ENCODE assay signal across 11 cellular contexts in the genomic region with DNA sequence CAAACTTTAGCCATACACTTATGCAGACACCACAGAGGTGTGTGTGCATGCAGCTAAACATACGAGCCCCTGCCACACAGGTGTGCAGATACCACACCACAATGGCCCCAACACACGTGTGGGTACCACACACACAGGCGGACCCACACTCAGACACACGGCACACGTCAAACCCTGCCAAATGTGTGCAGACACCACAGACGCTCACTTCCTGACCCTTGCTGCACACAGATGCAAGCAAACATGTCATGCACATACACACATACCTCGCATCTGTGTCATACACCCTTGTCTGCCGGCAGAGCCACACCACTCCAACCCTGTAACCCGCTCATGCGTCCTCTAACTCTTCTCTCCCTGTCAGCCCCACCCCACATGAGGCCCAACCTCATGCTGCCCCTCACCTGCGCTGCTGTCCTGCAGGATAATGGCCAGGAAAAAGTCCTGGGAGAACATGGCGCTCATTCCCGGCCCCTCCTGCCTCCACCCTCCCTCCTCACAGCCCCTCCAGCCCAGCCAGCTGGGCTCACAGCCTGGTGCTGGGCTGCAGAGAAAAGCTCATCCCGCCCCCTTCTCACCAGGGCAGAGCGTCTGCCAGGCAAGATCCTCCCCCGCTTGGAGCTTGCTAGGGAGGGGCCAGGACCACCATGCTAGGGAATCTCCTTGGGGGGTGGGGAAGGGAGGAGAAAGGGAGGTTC. TPM values are rescaled to one million over a fixed set of nuclear protein-coding genes. Genes with fewer than 3 reads are reported as not detected.
A peak's percentile ranks its signal among the peaks of the same experiment; 100 is the strongest.
DNase-seq lines count a peak whose midpoint lies in the region; ATAC-seq and TF ChIP-seq lines count a peak whose summit lies in the region.
"Had no signal": no experiment of that assay in that cellular context is flagged by ENCODE, and none has a peak within 500 bp of the region (broad histone marks: within the 10 kb centered on the region; RNA-seq: fewer than 3 reads in every experiment).

No MANE protein-coding gene starts in this region.

- peak overlapping the region; percentile 49 for H3K27ac Mint-ChIP-seq in Caco-2 (ENCODE audit: unreplicated experiment)
- peak overlapping the region; percentile 89 to 99 (median 98) for H3K27ac Mint-ChIP-seq in naive thymus-derived CD8-positive, alpha-beta T cell

- POLR2A ChIA-PET in Caco-2 (lab: Charles Lee): no interaction called here
- POLR2A ChIA-PET in IMR-90 (lab: Charles Lee; ENCODE audit: unreplicated experiment): no interaction called here
- POLR2A ChIA-PET in naive thymus-derived CD8-positive, alpha-beta T cell (lab: Charles Lee): interaction anchor here (1.3 to 10.3 kb wide), 8 partner anchors 12 to 208 kb away, joined by 3 to 421 read pairs (median 18); a partner anchor contains a TSS

- H3K4me1 Mint-ChIP-seq in Caco-2 (ENCODE audit: low read depth, unreplicated experiment): peaks cover 44% of the 10 kb centered on the region
- H3K4me1 Mint-ChIP-seq in naive thymus-derived CD8-positive, alpha-beta T cell: peaks cover 60 to 94% (median 88%) of the 10 kb centered on the region in 4 donors

- no peak overlapping the region for H3K18ac ChIP-seq in IMR-90 (ENCODE audit: low read depth, low read length)

- no peak overlapping the region for H3K4me2 ChIP-seq in IMR-90 (ENCODE audit: low read depth, low read length)

- H2BK20ac ChIP-seq in IMR-90 (ENCODE audit: low read depth, low read length): no peak overlapping the region

- no peak overlapping the region for H3K14ac ChIP-seq in IMR-90 (replicated peaks; ENCODE audit: low read depth, low read length)

- no peak overlapping the region for H3K23ac ChIP-seq in IMR-90 (ENCODE audit: low read depth, low read length)

- ATAC-seq in IMR-90 (ENCODE audit: low read depth): peak; percentile 68
- ATAC-seq in naive thymus-derived CD8-positive, alpha-beta T cell: peak; percentile 41 to 61
- no peak for ATAC-seq in HG03469 (IDR thresholded peaks at IDR 0.05; ENCODE audit: unreplicated experiment)
- ATAC-seq: GM12878 had no signal

- no peak overlapping the region for H3K9ac ChIP-seq in IMR-90 (ENCODE audit: low read depth, low read length)

- H4K5ac ChIP-seq in IMR-90 (ENCODE audit: low read depth, low read length): no peak overlapping the region

- H2BK5ac ChIP-seq in IMR-90 (ENCODE audit: low read depth, low read length, poor library complexity, severe bottlenecking): peak overlapping the region; percentile 15

- in situ Hi-C loops in IMR-90 (cut with MboI; ENCODE audit: low sequenced_read_pairs): no loop called here

- H3K36me3 ChIP-seq in Caco-2 (ENCODE audit: control insufficient read depth, insufficient read depth, low read length) (peaks cover 1% of the 10 kb centered on the region; the same call in 1 of the 2 replicates), IMR-90 (ENCODE audit: control insufficient read depth, insufficient read depth, low read length) (peaks cover 24% of the 10 kb centered on the region), adrenal gland (replicated peaks in 1 of 2) (peaks cover 0 to 30% of the 10 kb centered on the region in 2 donors)

- no peak overlapping the region; the same call in 1 of the 2 replicates for H3K27ac ChIP-seq in IMR-90 (ENCODE audit: insufficient read depth, low read length)
- peak overlapping the region; percentile 46 for H3K27ac ChIP-seq in caudate nucleus (ENCODE audit: low read depth, low read length)
- peak overlapping the region in 1 of 5 donors; percentile 14 for H3K27ac ChIP-seq in adrenal gland

- BruUV-seq in Caco-2 (replicated peaks; lab: Mats Ljungman, UMichigan): no TSS peak
- BruUV-seq in IMR-90 (replicated peaks; lab: Mats Ljungman, UMichigan): no TSS peak

- H2AK9ac ChIP-seq in IMR-90 (replicated peaks; ENCODE audit: low read depth, low read length, poor library complexity): peak overlapping the region; percentile 50

- no peaks in the 10 kb centered on the region for H3K27me3 Mint-ChIP-seq in Caco-2 (ENCODE audit: insufficient read depth, unreplicated experiment)
- peaks cover 0 to 2% (median 0%) of the 10 kb centered on the region in 5 donors for H3K27me3 Mint-ChIP-seq in naive thymus-derived CD8-positive, alpha-beta T cell

- H2BK15ac ChIP-seq in IMR-90 (ENCODE audit: low read depth, low read length): no peak overlapping the region

- H3K4me3 Mint-ChIP-seq in Caco-2 (ENCODE audit: unreplicated experiment): no peak overlapping the region
- peak overlapping the region; percentile 70 to 97 (median 86) for H3K4me3 Mint-ChIP-seq in naive thymus-derived CD8-positive, alpha-beta T cell

- peaks cover 4 to 17% of the 10 kb centered on the region in 2 experiments for H3K79me1 ChIP-seq in IMR-90 (ENCODE audit: low read depth in 1 of 2, low read length in 2 of 2)

- H2BK120ac ChIP-seq in IMR-90 (ENCODE audit: low read depth, low read length): no peak overlapping the region

- TF ChIP-seq CTCF in Caco-2 (IDR thresholded peaks at IDR 0.05; ENCODE audit: insufficient read depth in 1 of 2, low read depth in 1 of 2, low read length in 1 of 2, severe bottlenecking in 1 of 2, unreplicated experiment in 1 of 2) (no peak), IMR-90 (conservative IDR thresholded peaks at IDR 0.05; ENCODE audit: low read depth, low read length) (no peak), adrenal gland (IDR thresholded peaks at IDR 0.05) (no peak)

- no peak for DNase-seq in Caco-2
- peak; percentile 70 for DNase-seq in IMR-90
- peak in 39 of 61 donors; percentile 16 to 75 (median 39) for DNase-seq in caudate nucleus (lab: John Stamatoyannopoulos, UW)
- DNase-seq in naive thymus-derived CD8-positive, alpha-beta T cell: peak in 7 of 10 donors; percentile 39 to 72 (median 51)
- no peak for DNase-seq in adrenal gland
- DNase-seq in NCI-H345 (lab: John Stamatoyannopoulos, UW): no peak
- DNase-seq in posterior vena cava (ENCODE audit: low spot score): no peak
- DNase-seq: heart right ventricle, KG1 had no signal

- no peak overlapping the region for H3K4me3 ChIP-seq in Caco-2 (ENCODE audit: low read depth, low read length)
- no peak overlapping the region for H3K4me3 ChIP-seq in IMR-90 (ENCODE audit: insufficient read depth, low read depth, low read length)
- no peak overlapping the region for H3K4me3 ChIP-seq in adrenal gland
- H3K4me3 ChIP-seq: GM12878, heart right ventricle had no signal

- H3K9me1 ChIP-seq in IMR-90 (ENCODE audit: insufficient read depth, low read length): peaks cover 29% of the 10 kb centered on the region

- H3K56ac ChIP-seq in IMR-90 (ENCODE audit: extremely low read depth, insufficient read depth, low read length): no peak overlapping the region

- CTCF ChIA-PET in Caco-2 (lab: Charles Lee) (interaction anchor here (1.7 kb wide), 1 partner anchor 42 kb away, joined by 5 read pairs; no protein-coding TSS in a partner anchor), IMR-90 (lab: Yijun Ruan, JAX) (no interaction called here)

- H3K27me3 ChIP-seq in Caco-2 (replicated peaks; ENCODE audit: control insufficient read depth, insufficient read depth, low read length) (no peaks in the 10 kb centered on the region), IMR-90 (ENCODE audit: control insufficient read depth, insufficient read depth, low read length) (no peaks in the 10 kb centered on the region), adrenal gland (no peaks in the 10 kb centered on the region)
- H3K27me3 ChIP-seq: heart right ventricle had no signal

- dilution Hi-C loops in IMR-90 (cut with HindIII; ENCODE audit: low sequenced_read_pairs, unreplicated experiment): no loop called here

- no peak overlapping the region for H3K4ac ChIP-seq in IMR-90 (ENCODE audit: low read depth, low read length)

- 0 out of 2 replicates have a peak overlapping the region, but pooled peaks have one; percentile 15 for H2AK5ac ChIP-seq in IMR-90 (ENCODE audit: low read depth, low read length)

- H3K4me1 ChIP-seq in Caco-2 (peaks cover 43% of the 10 kb centered on the region), IMR-90 (ENCODE audit: control insufficient read depth, insufficient read depth, low read length) (peaks cover 8% of the 10 kb centered on the region), adrenal gland (replicated peaks in 1 of 2) (no peaks in the 10 kb centered on the region)

- 55% methylated on average over 6 of the region's 16 CpGs; no CpG with 5 or more reads in 1 of the 2 experiments for WGBS in IMR-90 (ENCODE audit: extremely low coverage in 2 of 2, insufficient read length in 1 of 2), 2 experiments
- WGBS in adrenal gland, 4 donors: 82 to 92% (median 84%) methylated on average over 11 to 16 of the region's 16 CpGs

- H4K20me1 ChIP-seq in IMR-90 (ENCODE audit: insufficient read depth, low read length): peaks cover 8% of the 10 kb centered on the region

- no peak for TF ChIP-seq POLR2A in IMR-90 (IDR thresholded peaks at IDR 0.05; ENCODE audit: low read depth, low read length)
- TF ChIP-seq POLR2A in adrenal gland (IDR thresholded peaks at IDR 0.05): no peak

- H3K9me3 ChIP-seq in Caco-2 (no peaks in the 10 kb centered on the region), IMR-90 (ENCODE audit: control insufficient read depth, insufficient read depth, low read length) (no peaks in the 10 kb centered on the region), adrenal gland (replicated peaks in 1 of 3) (no peaks in the 10 kb centered on the region)
- H3K9me3 ChIP-seq: heart right ventricle had no signal

- H4K91ac ChIP-seq in IMR-90 (ENCODE audit: insufficient read depth, low read depth, low read length): no peak overlapping the region; the same call in 1 of the 2 replicates

- peaks cover 16% of the 10 kb centered on the region for H3K36me3 Mint-ChIP-seq in Caco-2 (ENCODE audit: insufficient read depth, unreplicated experiment)
- peaks cover 9 to 37% (median 23%) of the 10 kb centered on the region in 3 donors for H3K36me3 Mint-ChIP-seq in naive thymus-derived CD8-positive, alpha-beta T cell

- no peak for TF ChIP-seq RAD21 in IMR-90 (IDR thresholded peaks at IDR 0.05; ENCODE audit: low read length)

- peak overlapping the region; percentile 70 for H2AFZ ChIP-seq in IMR-90 (replicated peaks; ENCODE audit: low read length, poor library complexity)

- intact Hi-C loops in Caco-2 (cut with micrococcal nuclease; ENCODE audit: unreplicated experiment) (loop anchor here (1.0 kb wide), 1 partner anchor 7 kb away; no protein-coding TSS in a partner anchor), IMR-90 (cut with micrococcal nuclease) (no loop called here), adrenal gland (cut with DNase I) (no loop called here), posterior vena cava (cut with DNase I) (no loop called here)

- no peaks in the 10 kb centered on the region for H3K9me3 Mint-ChIP-seq in Caco-2 (ENCODE audit: unreplicated experiment)
- peaks cover 0 to 3% (median 0%) of the 10 kb centered on the region in 9 donors for H3K9me3 Mint-ChIP-seq in naive thymus-derived CD8-positive, alpha-beta T cell

- H4K8ac ChIP-seq in IMR-90 (ENCODE audit: low read depth in 2 of 2, low read length in 2 of 2): no peak overlapping the region

RNA-seq across cellular contexts. Expression of a gene that starts 14.2 kb away (rescaled TPM):
- 38.6 and 41.9 TPM in 2 replicates for total RNA-seq in Caco-2 (2022)
- 17.5 and 19.5 TPM in 2 replicates for total RNA-seq in IMR-90 (2012; rRNA removed)
- polyA plus RNA-seq in IMR-90 (2012; rRNA removed): 108 and 118 TPM in 2 replicates
- 114 and 118 TPM in 2 replicates for polyA plus RNA-seq in IMR-90 (2012; cell fraction: cytosol; rRNA removed)
- 64.5 and 79.4 TPM in 2 replicates for polyA plus RNA-seq in IMR-90 (2012; cell fraction: nucleus; rRNA removed; ENCODE audit: low replicate concordance)
- 10 to 100 TPM; 54.8 to 62.0 TPM for total RNA-seq in naive thymus-derived CD8-positive, alpha-beta T cell
- 10 to 100 TPM; 22.4 to 32.6 (median 31.7) TPM for polyA plus RNA-seq in naive thymus-derived CD8-positive, alpha-beta T cell
- 10 to 100 TPM; 46.3 to 85.0 (median 69.3) TPM for total RNA-seq in adrenal gland
- polyA plus RNA-seq in adrenal gland: 10 to 100 TPM; 44.6 to 51.7 (median 44.8) TPM
- 10 to 100 TPM; 35.4 to 51.6 TPM for total RNA-seq in posterior vena cava

RNA-seq across cellular contexts. Expression of a gene that starts 14.4 kb away (rescaled TPM):
- total RNA-seq in Caco-2 (2022): 37.8 and 39.0 TPM in 2 replicates
- total RNA-seq in IMR-90 (2012; rRNA removed): 39.4 and 40.3 TPM in 2 replicates
- polyA plus RNA-seq in IMR-90 (2012; rRNA removed): 44.1 and 45.7 TPM in 2 replicates
- 69.6 and 72.4 TPM in 2 replicates for polyA plus RNA-seq in IMR-90 (2012; cell fraction: cytosol; rRNA removed)
- polyA plus RNA-seq in IMR-90 (2012; cell fraction: nucleus; rRNA removed; ENCODE audit: low replicate concordance): 59.1 and 98.6 TPM in 2 replicates
- 100 to 1,000 TPM; 135 to 141 TPM for total RNA-seq in naive thymus-derived CD8-positive, alpha-beta T cell
- 100 to 1,000 TPM; 115 to 196 (median 146) TPM for polyA plus RNA-seq in naive thymus-derived CD8-positive, alpha-beta T cell
- 10 to 100 TPM; 27.2 to 65.2 (median 50.5) TPM for total RNA-seq in adrenal gland
- polyA plus RNA-seq in adrenal gland: 10 to 100 TPM; 37.6 to 72.4 (median 53.1) TPM
- total RNA-seq in posterior vena cava: 10 to 100 TPM; 43.6 to 65.3 TPM

RNA-seq across cellular contexts. Expression of a gene that starts 36.3 kb away (rescaled TPM):
- 10.7 and 10.9 TPM in 2 replicates for total RNA-seq in Caco-2 (2022)
- 0.36 and 0.56 TPM in 2 replicates for total RNA-seq in IMR-90 (2012; rRNA removed)
- 1.4 and 1.5 TPM in 2 replicates for polyA plus RNA-seq in IMR-90 (2012; rRNA removed)
- 0.03 and 0.24 TPM in 2 replicates for polyA plus RNA-seq in IMR-90 (2012; cell fraction: cytosol; rRNA removed)
- 22.7 and 24.0 TPM in 2 replicates for polyA plus RNA-seq in IMR-90 (2012; cell fraction: nucleus; rRNA removed; ENCODE audit: low replicate concordance)
- total RNA-seq in naive thymus-derived CD8-positive, alpha-beta T cell: 1 to 10 TPM; 1.6 to 1.7 TPM
- polyA plus RNA-seq in naive thymus-derived CD8-positive, alpha-beta T cell: not detected
- 10 to 100 TPM in 1 of 8 donors, 1 to 10 TPM in 6, under 1 TPM in 1; 0.26 to 25.2 (median 1.7) TPM for total RNA-seq in adrenal gland
- 1 to 10 TPM; 1.5 to 1.8 (median 1.8) TPM for polyA plus RNA-seq in adrenal gland
- total RNA-seq in posterior vena cava: 1 to 10 TPM; 1.2 to 1.7 TPM

Comparison
In these comparisons a context has a peak if more than half of its experiments do, and no peak if none do; other contexts are left out.
1. DNase-seq: peak in IMR-90 (single experiment), caudate nucleus (39 of 61) and naive thymus-derived CD8-positive, alpha-beta T cell (7 of 10); none in Caco-2 (0 of 2), adrenal gland (0 of 7), NCI-H345 (single experiment) and posterior vena cava (single experiment).